Comparison of ENCODE assay signal across 7 cellular contexts in the genomic region with DNA sequence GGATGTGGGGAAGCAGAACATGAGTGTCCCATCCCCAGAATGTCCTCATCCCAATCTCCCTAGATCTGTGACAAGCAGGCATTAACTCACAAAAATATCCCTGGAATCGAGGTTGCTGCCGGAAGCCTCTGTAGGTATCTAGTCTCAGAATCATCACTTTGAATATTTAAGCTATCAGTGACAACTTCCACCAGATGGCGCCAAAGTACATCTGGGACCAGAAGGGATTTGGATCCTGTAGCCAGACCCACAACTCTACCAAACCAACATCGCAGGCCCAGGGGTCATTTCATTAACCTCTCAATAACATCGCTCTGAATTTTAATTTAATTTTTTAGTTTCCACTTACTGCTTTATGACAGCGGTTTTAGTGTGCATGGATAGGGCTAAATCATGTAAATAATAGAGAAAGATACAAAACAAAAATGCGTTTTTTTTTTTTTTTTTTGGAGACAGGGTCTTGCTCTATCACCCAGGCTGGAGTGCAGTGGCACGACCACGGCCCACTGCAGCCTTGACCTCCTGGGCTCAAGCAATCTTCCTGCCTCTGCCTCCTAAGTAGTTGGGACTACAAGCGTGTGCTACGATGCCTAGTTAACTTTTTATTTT. TPM values are rescaled to one million over a fixed set of nuclear protein-coding genes. Genes with fewer than 3 reads are reported as not detected.
DNase-seq lines count a peak whose midpoint lies in the region; ATAC-seq and TF ChIP-seq lines count a peak whose summit lies in the region.

No MANE protein-coding gene starts in this region.

- H3K9me3 ChIP-seq in PC-9 (ENCODE audit: insufficient read depth, low read depth) (no peaks in the 10 kb centered on the region), esophagus muscularis mucosa (no peaks in the 10 kb centered on the region)

- H3K27ac ChIP-seq in PC-9 (no peak overlapping the region), esophagus muscularis mucosa (replicated peaks in 1 of 4) (no peak overlapping the region)

- ATAC-seq in GM18520 (IDR thresholded peaks at IDR 0.05; ENCODE audit: unreplicated experiment): peak; percentile 36
- ATAC-seq in natural killer cell treated with Interleukin-12 subunit alpha and Interleukin-12 subunit beta and Interleukin-15 and Interleukin-18, amount 100 ng/mL, for 72 hours: no peak
- ATAC-seq in stimulated activated naive CD8-positive, alpha-beta T cell treated with anti-CD3 and anti-CD28 coated beads, Interleukin-15, Interleukin-2, amounts not matched to agents 100 U/mL and 50 U/mL, for 24 hours: no peak

- no peak for TF ChIP-seq EP300 in esophagus muscularis mucosa (IDR thresholded peaks at IDR 0.05)

- H3K36me3 Mint-ChIP-seq in natural killer cell treated with Interleukin-12 subunit alpha and Interleukin-12 subunit beta and Interleukin-15 and Interleukin-18, amount 100 ng/mL, for 72 hours: no peaks in the 10 kb centered on the region

- no peaks in the 10 kb centered on the region for H3K27me3 Mint-ChIP-seq in natural killer cell treated with Interleukin-12 subunit alpha and Interleukin-12 subunit beta and Interleukin-15 and Interleukin-18, amount 100 ng/mL, for 72 hours

- no peaks in the 10 kb centered on the region; the same call in 1 of the 2 replicates for H4K20me1 ChIP-seq in PC-9 (ENCODE audit: insufficient read depth)

- H3K27ac Mint-ChIP-seq in natural killer cell treated with Interleukin-12 subunit alpha and Interleukin-12 subunit beta and Interleukin-15 and Interleukin-18, amount 100 ng/mL, for 72 hours: no peak overlapping the region

- no peaks in the 10 kb centered on the region for H3K9me3 Mint-ChIP-seq in natural killer cell treated with Interleukin-12 subunit alpha and Interleukin-12 subunit beta and Interleukin-15 and Interleukin-18, amount 100 ng/mL, for 72 hours

- H3K27me3 ChIP-seq in PC-9 (ENCODE audit: insufficient read depth, low read depth) (no peaks in the 10 kb centered on the region), esophagus muscularis mucosa (no peaks in the 10 kb centered on the region)

- no peak overlapping the region for H3K4me2 ChIP-seq in PC-9

- peaks cover 26% of the 10 kb centered on the region for H3K79me2 ChIP-seq in PC-9 (ENCODE audit: low read depth)

- H3K4me3 ChIP-seq in PC-9: no peak overlapping the region
- H3K4me3 ChIP-seq in esophagus muscularis mucosa: no peak overlapping the region

- H3K4me3 Mint-ChIP-seq in natural killer cell treated with Interleukin-12 subunit alpha and Interleukin-12 subunit beta and Interleukin-15 and Interleukin-18, amount 100 ng/mL, for 72 hours: peak overlapping the region; percentile 57

- H3F3A ChIP-seq in PC-9 (ENCODE audit: insufficient read depth, low read depth): peaks cover 5% of the 10 kb centered on the region

- no TSS peak for BruUV-seq in PC-9 (replicated peaks; lab: Mats Ljungman, UMichigan)

- H3K4me1 ChIP-seq in PC-9 (replicated peaks; ENCODE audit: insufficient read depth) (peaks cover 16% of the 10 kb centered on the region), esophagus muscularis mucosa (peaks cover 8 to 31% (median 28%) of the 10 kb centered on the region in 4 donors)

- no peaks in the 10 kb centered on the region for H3K9me2 ChIP-seq in PC-9 (ENCODE audit: insufficient read depth)

- 28% methylated on average over 11 of the region's 11 CpGs for WGBS in esophagus muscularis mucosa

- POLR2A ChIA-PET in PC-9 (lab: Charles Lee; ENCODE audit: unreplicated experiment): interaction anchor here (0.6 kb wide), 1 partner anchor 206 kb away, joined by 4 read pairs; no protein-coding TSS in a partner anchor

- peaks cover 16 to 25% of the 10 kb centered on the region in 2 donors for H3K4me1 Mint-ChIP-seq in natural killer cell treated with Interleukin-12 subunit alpha and Interleukin-12 subunit beta and Interleukin-15 and Interleukin-18, amount 100 ng/mL, for 72 hours (ENCODE audit: low read depth in 2 of 2)

- no peak for TF ChIP-seq POLR2A in esophagus muscularis mucosa (IDR thresholded peaks at IDR 0.05; ENCODE audit: low read depth)

- CTCF ChIA-PET in PC-9 (lab: Charles Lee): interaction anchor here (0.6 to 1.5 kb wide), 4 partner anchors 10 to 36 kb away, joined by 3 to 7 read pairs (median 4); no protein-coding TSS in a partner anchor

- DNase-seq in PC-9: peak; percentile 56 to 61
- DNase-seq in activated T-cell treated with anti-CD3 and anti-CD28 coated beads for 48 hours (ENCODE audit: low read depth): peak; percentile 63
- DNase-seq in esophagus muscularis mucosa (ENCODE audit: extremely low spot score): no peak
- DNase-seq in natural killer cell treated with Interleukin-12 subunit alpha and Interleukin-12 subunit beta and Interleukin-15 and Interleukin-18, amount 100 ng/mL, for 72 hours (ENCODE audit: low spot score): peak; percentile 87
- DNase-seq in stimulated activated naive CD8-positive, alpha-beta T cell treated with anti-CD3 and anti-CD28 coated beads, Interleukin-15, Interleukin-2, amounts not matched to agents 100 U/mL and 50 U/mL, for 24 hours: peak; percentile 89

- TF ChIP-seq CTCF in LNCAP (IDR thresholded peaks at IDR 0.05) (peak; percentile 80), PC-9 (conservative IDR thresholded peaks at IDR 0.05) (peak; percentile 89), esophagus muscularis mucosa (IDR thresholded peaks at IDR 0.05) (peak; percentile 74 to 82 (median 80))

- H3K36me3 ChIP-seq in PC-9 (ENCODE audit: low read depth) (no peaks in the 10 kb centered on the region), esophagus muscularis mucosa (peaks cover 0 to 4% (median under 1%) of the 10 kb centered on the region in 4 donors)

- no peak overlapping the region for H2AFZ ChIP-seq in PC-9

- intact Hi-C loops in PC-9 (cut with micrococcal nuclease; ENCODE audit: unreplicated experiment): loop anchor here (1.0 to 10.0 kb wide), 2 partner anchors 190 to 444 kb away; no protein-coding TSS in a partner anchor
- intact Hi-C loops in esophagus muscularis mucosa (cut with DNase I): loop anchor here (5.0 kb wide), 1 partner anchor 443 kb away; no protein-coding TSS in a partner anchor

RNA-seq across cellular contexts. Expression of gene EXT2, which starts 1.1 kb away (rescaled TPM):
- total RNA-seq in PC-9 (2021): 72.4 and 74.8 TPM in 2 replicates
- total RNA-seq in esophagus muscularis mucosa: 10 to 100 TPM; 47.8 to 80.4 (median 68.0) TPM
- 10 to 100 TPM; 41.6 to 45.7 TPM for total RNA-seq in natural killer cell treated with Interleukin-12 subunit alpha and Interleukin-12 subunit beta and Interleukin-15 and Interleukin-18, amount 100 ng/mL, for 72 hours

RNA-seq across cellular contexts. Expression of gene ACCS, which starts 28.3 kb away (rescaled TPM):
- total RNA-seq in PC-9 (2021) (44.6 and 48.9 TPM in 2 replicates), esophagus muscularis mucosa (10 to 100 TPM in 2 of 4 donors, 1 to 10 TPM in 2; 8.0 to 19.1 (median 13.5) TPM)
- total RNA-seq in natural killer cell treated with Interleukin-12 subunit alpha and Interleukin-12 subunit beta and Interleukin-15 and Interleukin-18, amount 100 ng/mL, for 72 hours: 1 to 10 TPM; 3.4 to 5.4 TPM

RNA-seq across cellular contexts. Expression of gene ACCSL, which starts 46.6 kb away (rescaled TPM):
- total RNA-seq in PC-9 (2021): not detected in 2 replicates
- total RNA-seq in esophagus muscularis mucosa: not detected
- not detected for total RNA-seq in natural killer cell treated with Interleukin-12 subunit alpha and Interleukin-12 subunit beta and Interleukin-15 and Interleukin-18, amount 100 ng/mL, for 72 hours
